Comparison of ENCODE assay signal across 36 cellular contexts in genomic region chrX:19176901-19177630, GRCh38. TPM values are rescaled to one million over a fixed set of nuclear protein-coding genes. Genes with fewer than 3 reads are reported as not detected.
"Had no signal": no experiment of that assay in that cellular context is flagged by ENCODE, and none has a peak within 500 bp of the region (broad histone marks: within the 10 kb centered on the region; RNA-seq: fewer than 3 reads in every experiment).

No MANE protein-coding gene starts in this region.

- H3K4me3 ChIP-seq: ascending aorta, cardiac muscle cell had no signal

- H3K36me3 ChIP-seq: ascending aorta, cardiac muscle cell, WERI-Rb-1 had no signal

- H3K9me3 ChIP-seq: ascending aorta had no signal

- DNase-seq: activated CD4-positive, alpha-beta memory T cell treated with anti-CD3 and anti-CD28 coated beads, Interleukin-2, amount 10 ng/mL, durations not matched to agents 7 days and 5 days; activated CD4-positive, alpha-beta T cell treated with anti-CD3 and anti-CD28 coated beads for 1 hour; activated CD4-positive, alpha-beta T cell treated with anti-CD3 and anti-CD28 coated beads for 48 hours; activated CD4-positive, alpha-beta T cell treated with anti-CD3 and anti-CD28 coated beads, Interleukin-2, amount 10 ng/mL, durations not matched to agents 7 days and 5 days; activated CD4-positive, alpha-beta T cell treated with anti-CD3 and anti-CD28 coated beads, Interleukin-2, amount 50 U/mL, for 48 hours; activated CD4-positive, CD25-positive, alpha-beta regulatory T cell; activated CD8-positive, alpha-beta memory T cell treated with anti-CD3 and anti-CD28 coated beads for 24 hours; activated CD8-positive, alpha-beta memory T cell treated with anti-CD3 and anti-CD28 coated beads, Interleukin-2, amount 10 ng/mL, durations not matched to agents 7 days and 5 days; activated CD8-positive, alpha-beta memory T cell treated with anti-CD3 and anti-CD28 coated beads, Interleukin-2, amount 50 U/mL, for 48 hours; activated CD8-positive, alpha-beta T cell treated with anti-CD3 and anti-CD28 coated beads, Interleukin-2, amount 10 ng/mL, durations not matched to agents 7 days and 5 days; activated effector memory CD4-positive, alpha-beta T cell treated with Interleukin-2 at 50 U/mL for 16 hours; activated gamma-delta T cell; activated naive CD4-positive, alpha-beta T cell treated with anti-CD3 and anti-CD28 coated beads, Interleukin-2, amount 10 ng/mL, durations not matched to agents 7 days and 5 days; activated naive CD4-positive, alpha-beta T cell treated with Interleukin-2 at 50 U/mL for 16 hours; activated naive CD8-positive, alpha-beta T cell treated with anti-CD3 and anti-CD28 coated beads, Interleukin-2, amount 10 ng/mL, durations not matched to agents 7 days and 5 days; activated naive CD8-positive, alpha-beta T cell treated with anti-CD3 and anti-CD28 coated beads, Interleukin-2, amount 50 U/mL, for 24 hours; activated T-cell treated with anti-CD3 and anti-CD28 coated beads, Interleukin-2, amount 50 U/mL, for 24 hours; activated T-cell treated with anti-CD3 and anti-CD28 coated beads, Interleukin-2, amount 50 U/mL, for 48 hours; amygdala; anterior cingulate cortex; caudate nucleus; T-helper 1 cell; T-helper 2 cell; T-helper 9 cell; WERI-Rb-1 had no signal

- H3K4me3 Mint-ChIP-seq: activated CD4-positive, alpha-beta memory T cell treated with anti-CD3 and anti-CD28 coated beads, Interleukin-2, amount 10 ng/mL, durations not matched to agents 7 days and 5 days; activated CD4-positive, alpha-beta T cell treated with anti-CD3 and anti-CD28 coated beads for 36 hours; activated CD4-positive, alpha-beta T cell treated with anti-CD3 and anti-CD28 coated beads, Interleukin-2, amount 10 ng/mL, durations not matched to agents 7 days and 5 days; activated CD8-positive, alpha-beta memory T cell treated with anti-CD3 and anti-CD28 coated beads, Interleukin-2, amount 10 ng/mL, durations not matched to agents 7 days and 5 days; activated CD8-positive, alpha-beta T cell treated with anti-CD3 and anti-CD28 coated beads, Interleukin-2, amount 10 ng/mL, durations not matched to agents 7 days and 5 days; activated naive CD4-positive, alpha-beta T cell treated with anti-CD3 and anti-CD28 coated beads, Interleukin-2, amount 10 ng/mL, durations not matched to agents 7 days and 5 days; activated naive CD4-positive, alpha-beta T cell treated with anti-CD3 and anti-CD28 coated beads, Interleukin-2, amount 50 U/mL, for 24 hours; activated naive CD8-positive, alpha-beta T cell; activated naive CD8-positive, alpha-beta T cell treated with anti-CD3 and anti-CD28 coated beads, Interleukin-2, amount 10 ng/mL, durations not matched to agents 7 days and 5 days; activated naive CD8-positive, alpha-beta T cell treated with anti-CD3 and anti-CD28 coated beads, Interleukin-2, amount 50 U/mL, for 24 hours; activated T-cell treated with anti-CD3 and anti-CD28 coated beads, Interleukin-2, amount 50 U/mL, for 24 hours; brain; central memory CD8-positive, alpha-beta T cell; T-helper 1 cell treated with Interleukin-12 subunit alpha and Interleukin-12 subunit beta and Interleukin-4 antibody, amounts not matched to agents 30 μg/mL and 1 μg/mL, for 36 hours; T-helper 2 cell treated with Interferon-gamma antibody and Interleukin-4, amounts not matched to agents 5 μg/mL and 100 μg/mL, for 36 hours; WTC11 had no signal

- H3K9me3 Mint-ChIP-seq: activated CD4-positive, alpha-beta memory T cell treated with anti-CD3 and anti-CD28 coated beads, Interleukin-2, amount 10 ng/mL, durations not matched to agents 7 days and 5 days; activated CD4-positive, alpha-beta T cell treated with anti-CD3 and anti-CD28 coated beads, Interleukin-2, amount 10 ng/mL, durations not matched to agents 7 days and 5 days; activated naive CD4-positive, alpha-beta T cell treated with anti-CD3 and anti-CD28 coated beads, Interleukin-2, amount 10 ng/mL, durations not matched to agents 7 days and 5 days; activated naive CD4-positive, alpha-beta T cell treated with anti-CD3 and anti-CD28 coated beads, Interleukin-2, amount 50 U/mL, for 24 hours; activated naive CD8-positive, alpha-beta T cell treated with anti-CD3 and anti-CD28 coated beads, Interleukin-2, amount 10 ng/mL, durations not matched to agents 7 days and 5 days; activated naive CD8-positive, alpha-beta T cell treated with anti-CD3 and anti-CD28 coated beads, Interleukin-2, amount 50 U/mL, for 24 hours; activated T-cell treated with anti-CD3 and anti-CD28 coated beads, Interleukin-2, amount 50 U/mL, for 24 hours; activated T-helper 2 cell treated with anti-CD3 and anti-CD28 coated beads, Interferon-gamma antibody, Interleukin-2, Interleukin-4, amounts not matched to agents 10 μg/mL and 5 μg/mL and 100 μg/mL, durations not matched to agents 14 hours and 24 hours and 36 hours; central memory CD8-positive, alpha-beta T cell; T-helper 1 cell treated with Interleukin-12 subunit alpha and Interleukin-12 subunit beta and Interleukin-4 antibody, amounts not matched to agents 30 μg/mL and 1 μg/mL, for 36 hours; T-helper 2 cell treated with Interferon-gamma antibody and Interleukin-4, amounts not matched to agents 5 μg/mL and 100 μg/mL, for 36 hours; WTC11 had no signal

- H3K4me1 Mint-ChIP-seq: activated naive CD4-positive, alpha-beta T cell treated with anti-CD3 and anti-CD28 coated beads, Interleukin-2, amount 10 ng/mL, durations not matched to agents 7 days and 5 days; activated naive CD8-positive, alpha-beta T cell treated with anti-CD3 and anti-CD28 coated beads, Interleukin-2, amount 50 U/mL, for 24 hours; brain; central memory CD8-positive, alpha-beta T cell; WTC11 had no signal

- H3K27ac ChIP-seq: ascending aorta, cardiac muscle cell, WERI-Rb-1 had no signal

- H3K36me3 Mint-ChIP-seq: activated CD8-positive, alpha-beta memory T cell treated with anti-CD3 and anti-CD28 coated beads, Interleukin-2, amount 10 ng/mL, durations not matched to agents 7 days and 5 days; activated naive CD4-positive, alpha-beta T cell treated with anti-CD3 and anti-CD28 coated beads, Interleukin-2, amount 10 ng/mL, durations not matched to agents 7 days and 5 days; activated naive CD4-positive, alpha-beta T cell treated with anti-CD3 and anti-CD28 coated beads, Interleukin-2, amount 50 U/mL, for 24 hours; activated naive CD8-positive, alpha-beta T cell; activated naive CD8-positive, alpha-beta T cell treated with anti-CD3 and anti-CD28 coated beads, Interleukin-2, amount 10 ng/mL, durations not matched to agents 7 days and 5 days; brain; WTC11 had no signal

- H3K4me1 ChIP-seq: ascending aorta had no signal

- H3K27ac Mint-ChIP-seq: activated CD4-positive, alpha-beta memory T cell treated with anti-CD3 and anti-CD28 coated beads, Interleukin-2, amount 10 ng/mL, durations not matched to agents 7 days and 5 days; activated CD4-positive, alpha-beta T cell treated with anti-CD3 and anti-CD28 coated beads for 36 hours; activated CD4-positive, alpha-beta T cell treated with anti-CD3 and anti-CD28 coated beads, Interleukin-2, amount 10 ng/mL, durations not matched to agents 7 days and 5 days; activated CD8-positive, alpha-beta memory T cell treated with anti-CD3 and anti-CD28 coated beads, Interleukin-2, amount 10 ng/mL, durations not matched to agents 7 days and 5 days; activated CD8-positive, alpha-beta T cell treated with anti-CD3 and anti-CD28 coated beads, Interleukin-2, amount 10 ng/mL, durations not matched to agents 7 days and 5 days; activated naive CD4-positive, alpha-beta T cell treated with anti-CD3 and anti-CD28 coated beads, Interleukin-2, amount 10 ng/mL, durations not matched to agents 7 days and 5 days; activated naive CD4-positive, alpha-beta T cell treated with anti-CD3 and anti-CD28 coated beads, Interleukin-2, amount 50 U/mL, for 24 hours; activated naive CD8-positive, alpha-beta T cell; activated naive CD8-positive, alpha-beta T cell treated with anti-CD3 and anti-CD28 coated beads, Interleukin-2, amount 10 ng/mL, durations not matched to agents 7 days and 5 days; activated naive CD8-positive, alpha-beta T cell treated with anti-CD3 and anti-CD28 coated beads, Interleukin-2, amount 50 U/mL, for 24 hours; activated T-cell treated with anti-CD3 and anti-CD28 coated beads, Interleukin-2, amount 50 U/mL, for 24 hours; activated T-helper 2 cell treated with anti-CD3 and anti-CD28 coated beads, Interferon-gamma antibody, Interleukin-2, Interleukin-4, amounts not matched to agents 10 μg/mL and 5 μg/mL and 100 μg/mL, durations not matched to agents 14 hours and 24 hours and 36 hours; brain; T-helper 1 cell treated with Interleukin-12 subunit alpha and Interleukin-12 subunit beta and Interleukin-4 antibody, amounts not matched to agents 30 μg/mL and 1 μg/mL, for 36 hours; T-helper 2 cell treated with Interferon-gamma antibody and Interleukin-4, amounts not matched to agents 5 μg/mL and 100 μg/mL, for 36 hours; WTC11 had no signal

- H3K27me3 Mint-ChIP-seq: activated CD4-positive, alpha-beta memory T cell treated with anti-CD3 and anti-CD28 coated beads, Interleukin-2, amount 10 ng/mL, durations not matched to agents 7 days and 5 days; activated CD4-positive, alpha-beta T cell treated with anti-CD3 and anti-CD28 coated beads, Interleukin-2, amount 10 ng/mL, durations not matched to agents 7 days and 5 days; activated CD8-positive, alpha-beta memory T cell treated with anti-CD3 and anti-CD28 coated beads, Interleukin-2, amount 10 ng/mL, durations not matched to agents 7 days and 5 days; activated naive CD4-positive, alpha-beta T cell treated with anti-CD3 and anti-CD28 coated beads, Interleukin-2, amount 10 ng/mL, durations not matched to agents 7 days and 5 days; activated naive CD8-positive, alpha-beta T cell; activated naive CD8-positive, alpha-beta T cell treated with anti-CD3 and anti-CD28 coated beads, Interleukin-2, amount 10 ng/mL, durations not matched to agents 7 days and 5 days; activated naive CD8-positive, alpha-beta T cell treated with anti-CD3 and anti-CD28 coated beads, Interleukin-2, amount 50 U/mL, for 24 hours; central memory CD8-positive, alpha-beta T cell had no signal

- H3K27me3 ChIP-seq: ascending aorta, cardiac muscle cell had no signal

RNA-seq across cellular contexts. Expression of gene ADGRG2, which starts 54.8 kb away (rescaled TPM):
- total RNA-seq: activated CD4-positive, alpha-beta memory T cell treated with anti-CD3 and anti-CD28 coated beads, Interleukin-2, amount 10 ng/mL, durations not matched to agents 7 days and 5 days; activated CD4-positive, alpha-beta T cell treated with anti-CD3 and anti-CD28 coated beads for 36 hours; activated CD4-positive, alpha-beta T cell treated with anti-CD3 and anti-CD28 coated beads, Interleukin-2, amount 10 ng/mL, durations not matched to agents 7 days and 5 days; activated CD8-positive, alpha-beta memory T cell treated with anti-CD3 and anti-CD28 coated beads, Interleukin-2, amount 10 ng/mL, durations not matched to agents 7 days and 5 days; activated CD8-positive, alpha-beta T cell treated with anti-CD3 and anti-CD28 coated beads, Interleukin-2, amount 10 ng/mL, durations not matched to agents 7 days and 5 days; activated naive CD8-positive, alpha-beta T cell treated with anti-CD3 and anti-CD28 coated beads, Interleukin-2, amount 10 ng/mL, durations not matched to agents 7 days and 5 days; activated T-helper 2 cell treated with anti-CD3 and anti-CD28 coated beads, Interferon-gamma antibody, Interleukin-2, Interleukin-4, amounts not matched to agents 10 μg/mL and 5 μg/mL and 100 μg/mL, durations not matched to agents 14 hours and 24 hours and 36 hours had no signal
